17 cellular contexts compared by ENCODE assay signal in the genomic region with DNA sequence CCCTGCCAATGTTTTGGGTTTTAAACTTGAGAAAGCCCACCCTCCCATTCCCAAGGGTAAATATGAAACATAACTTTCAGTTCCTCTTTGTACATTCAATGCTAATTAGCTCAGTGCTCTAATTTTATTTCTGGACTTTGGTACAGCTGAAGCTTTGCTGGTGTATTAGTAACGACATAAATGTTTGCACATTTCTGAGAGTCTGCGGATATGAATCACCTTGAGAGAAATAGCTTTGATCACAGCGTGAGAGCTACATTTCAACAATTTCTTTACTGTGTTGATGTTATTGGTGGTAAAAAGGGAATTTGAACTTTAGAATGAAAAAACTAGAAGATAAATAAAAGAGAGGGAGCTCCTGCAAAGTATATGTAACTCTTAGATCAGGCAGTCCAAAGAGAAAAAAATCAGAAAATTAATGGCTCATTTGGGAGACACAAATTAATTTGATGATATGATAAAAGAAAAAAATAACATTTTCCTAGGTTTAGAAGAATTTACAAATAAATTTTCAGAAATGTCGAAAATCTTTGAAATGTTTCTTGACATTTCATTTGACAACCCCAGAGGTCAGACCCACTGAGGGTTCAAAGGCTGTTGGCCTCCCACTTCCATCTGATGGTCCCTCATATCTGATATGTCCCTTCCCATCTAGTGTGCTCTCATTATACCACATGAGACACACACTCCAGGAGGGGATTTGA. TPM values are rescaled to one million over a fixed set of nuclear protein-coding genes. Genes with fewer than 3 reads are reported as not detected.
A peak's percentile ranks its signal among the peaks of the same experiment; 100 is the strongest.
DNase-seq lines count a peak whose midpoint lies in the region; ATAC-seq, FAIRE-seq and TF ChIP-seq lines count a peak whose summit lies in the region.
"Had no signal": no experiment of that assay in that cellular context is flagged by ENCODE, and none has a peak within 500 bp of the region (broad histone marks: within the 10 kb centered on the region; RNA-seq: fewer than 3 reads in every experiment).

No MANE protein-coding gene starts in this region.

- no peak overlapping the region for H3K9ac ChIP-seq in MM.1S (ENCODE audit: low read length)

- no peaks in the 10 kb centered on the region for H3K36me3 ChIP-seq in pancreas
- H3K36me3 ChIP-seq in MM.1S (replicated peaks; ENCODE audit: insufficient read depth, low read length) = no peaks in the 10 kb centered on the region
- H3K36me3 ChIP-seq: suprapubic skin had no signal

- peak; percentile 67 for DNase-seq in Daoy (ENCODE audit: low read depth)
- peak; percentile 48 for DNase-seq in NB4 (ENCODE audit: low read depth)
- DNase-seq in chondrocyte (ENCODE audit: low spot score) = no peak
- DNase-seq in pancreas = no peak
- no peak for DNase-seq in GM20000 (ENCODE audit: low spot score)
- no peak for DNase-seq in MM.1S
- no peak for DNase-seq in NCI-H2029 treated with DMSO at 0.1 percent for 48 hours (lab: John Stamatoyannopoulos, UW)
- DNase-seq in NCI-H1694 (lab: John Stamatoyannopoulos, UW) = no peak
- DNase-seq: activated naive CD8-positive, alpha-beta T cell treated with anti-CD3 and anti-CD28 coated beads, Interleukin-2, amount 10 ng/mL, durations not matched to agents 7 days and 5 days; glutamatergic neuron; kidney glomerular epithelial cell; naive B cell; NCI-H1105 treated with DMSO at 0.1 percent for 48 hours; NCI-H524 treated with DMSO at 0.1 percent for 48 hours; SHP77 treated with DMSO at 0.1 percent for 48 hours had no signal

- H3K27ac Mint-ChIP-seq in chondrocyte (ENCODE audit: unreplicated experiment) = peak overlapping the region; percentile 33
- H3K27ac Mint-ChIP-seq: activated naive CD8-positive, alpha-beta T cell treated with anti-CD3 and anti-CD28 coated beads, Interleukin-2, amount 10 ng/mL, durations not matched to agents 7 days and 5 days; dendritic cell treated with granulocyte-macrophage colony-stimulating factor and Interleukin-4, amounts not matched to agents 40 ng/mL and 50 ng/mL, for 4 days; naive B cell had no signal

- H3K79me2 ChIP-seq in MM.1S (ENCODE audit: low read length) = no peaks in the 10 kb centered on the region

- H3K4me1 ChIP-seq in pancreas (no peaks in the 10 kb centered on the region), MM.1S (ENCODE audit: low read length) (no peaks in the 10 kb centered on the region)
- H3K4me1 ChIP-seq: suprapubic skin had no signal

- H3K9me2 ChIP-seq in MM.1S (replicated peaks; ENCODE audit: insufficient read depth, low read length) = no peaks in the 10 kb centered on the region

- H3K4me2 ChIP-seq in MM.1S (ENCODE audit: low read depth, low read length) = no peak overlapping the region

- no peak for ATAC-seq in pancreas

- H3K27me3 ChIP-seq in pancreas (no peaks in the 10 kb centered on the region), MM.1S (replicated peaks; ENCODE audit: insufficient read depth, low read length) (no peaks in the 10 kb centered on the region)
- H3K27me3 ChIP-seq: suprapubic skin had no signal

- TF ChIP-seq CTCF in NB4 (IDR thresholded peaks at IDR 0.05; ENCODE audit: low read depth, low read length) (no peak), chondrocyte (IDR thresholded peaks at IDR 0.05) (no peak), pancreas (IDR thresholded peaks at IDR 0.05) (no peak), GM20000 (IDR thresholded peaks at IDR 0.05; ENCODE audit: extremely low read depth, missing control alignments) (no peak), MM.1S (IDR thresholded peaks at IDR 0.05; ENCODE audit: low read length) (no peak)

- H3K27ac ChIP-seq in pancreas (no peak overlapping the region), MM.1S (ENCODE audit: low read length) (no peak overlapping the region)
- H3K27ac ChIP-seq: suprapubic skin had no signal

- intact Hi-C loops in pancreas (cut with DNase I) = no loop called here

- peaks cover 2% of the 10 kb centered on the region for H3K36me3 Mint-ChIP-seq in chondrocyte (ENCODE audit: low read depth)
- H3K36me3 Mint-ChIP-seq: activated naive CD8-positive, alpha-beta T cell treated with anti-CD3 and anti-CD28 coated beads, Interleukin-2, amount 10 ng/mL, durations not matched to agents 7 days and 5 days; naive B cell had no signal

- peaks cover 3% of the 10 kb centered on the region for H3K9me3 Mint-ChIP-seq in chondrocyte (ENCODE audit: low read depth)
- H3K9me3 Mint-ChIP-seq: dendritic cell treated with granulocyte-macrophage colony-stimulating factor and Interleukin-4, amounts not matched to agents 40 ng/mL and 50 ng/mL, for 4 days had no signal

- no peak overlapping the region for H3K4me3 ChIP-seq in NB4 (ENCODE audit: low read depth, low read length)
- H3K4me3 ChIP-seq in pancreas = no peak overlapping the region
- H3K4me3 ChIP-seq in MM.1S (ENCODE audit: low read length) = no peak overlapping the region
- H3K4me3 ChIP-seq: suprapubic skin had no signal

- 48 to 51% methylated on average over 4 of the region's 4 CpGs for WGBS in pancreas, 2 donors

- H4K20me1 ChIP-seq in MM.1S (ENCODE audit: insufficient read depth, low read length) = no peaks in the 10 kb centered on the region

- TF ChIP-seq POLR2A in NB4 (IDR thresholded peaks at IDR 0.05; ENCODE audit: extremely low read depth, insufficient read length) = no peak

- peak overlapping the region; percentile 33 for H3K4me3 Mint-ChIP-seq in chondrocyte (ENCODE audit: unreplicated experiment)
- H3K4me3 Mint-ChIP-seq: activated naive CD8-positive, alpha-beta T cell treated with anti-CD3 and anti-CD28 coated beads, Interleukin-2, amount 10 ng/mL, durations not matched to agents 7 days and 5 days; dendritic cell treated with granulocyte-macrophage colony-stimulating factor and Interleukin-4, amounts not matched to agents 40 ng/mL and 50 ng/mL, for 4 days; naive B cell had no signal

- H3K4me1 Mint-ChIP-seq in chondrocyte (ENCODE audit: low read depth) = peaks cover 18% of the 10 kb centered on the region
- H3K4me1 Mint-ChIP-seq: activated naive CD8-positive, alpha-beta T cell treated with anti-CD3 and anti-CD28 coated beads, Interleukin-2, amount 10 ng/mL, durations not matched to agents 7 days and 5 days; naive B cell had no signal

- H3F3A ChIP-seq in MM.1S (ENCODE audit: insufficient read depth, low read length) = no peaks in the 10 kb centered on the region

- no peak overlapping the region for H2AFZ ChIP-seq in MM.1S (ENCODE audit: low read length)

- no peaks in the 10 kb centered on the region for H3K27me3 Mint-ChIP-seq in chondrocyte (ENCODE audit: low read depth)
- H3K27me3 Mint-ChIP-seq: naive B cell had no signal

- H3K9me3 ChIP-seq in pancreas (no peaks in the 10 kb centered on the region), MM.1S (replicated peaks; ENCODE audit: insufficient read depth, low read length) (no peaks in the 10 kb centered on the region)
- H3K9me3 ChIP-seq: suprapubic skin had no signal

- peak; percentile 5 for FAIRE-seq in pancreas (lab: Jason Lieb, UNC)

RNA-seq across cellular contexts. Expression of a gene that starts 38.5 kb away (rescaled TPM):
- total RNA-seq in Daoy (2014; rRNA removed; shearing (Covaris generic)) = 16.1 and 16.4 TPM in 2 replicates
- 76.6 to 90.4 TPM (median 86.1 TPM) in 3 replicates for total RNA-seq in chondrocyte
- total RNA-seq in pancreas = 1 to 10 TPM; 2.7 to 4.0 (median 3.2) TPM
- polyA plus RNA-seq in pancreas = 1 to 10 TPM; 3.9 to 4.0 TPM
- total RNA-seq: activated naive CD8-positive, alpha-beta T cell treated with anti-CD3 and anti-CD28 coated beads, Interleukin-2, amount 10 ng/mL, durations not matched to agents 7 days and 5 days had no signal

Comparison
In these comparisons a context has a peak if more than half of its experiments do, and no peak if none do; other contexts are left out.
1. DNase-seq: peak in Daoy (single experiment) and NB4 (single experiment); none in chondrocyte (single experiment), pancreas (0 of 6), GM20000 (single experiment), MM.1S (single experiment), NCI-H2029 treated with DMSO at 0.1 percent for 48 hours (single experiment) and NCI-H1694 (single experiment).